ENCODE assay signal across 8 cellular contexts in genomic region chr13:42883771-42884170, GRCh38.
A peak's percentile ranks its signal among the peaks of the same experiment; 100 is the strongest.
DNase-seq lines count a peak whose midpoint lies in the region; ATAC-seq and TF ChIP-seq lines count a peak whose summit lies in the region.

No MANE protein-coding gene starts in this region.

- no peak for TF ChIP-seq POLR2A in spleen (IDR thresholded peaks at IDR 0.05)

- TF ChIP-seq CTCF in BE2C (IDR thresholded peaks at IDR 0.05; ENCODE audit: low read depth, low read length) (peak; percentile 63), spleen (IDR thresholded peaks at IDR 0.05 in 8 of 11, conservative IDR thresholded peaks at IDR 0.05 in 3 of 11) (no peak)

- H3K27ac ChIP-seq in spleen = no peak overlapping the region

- ATAC-seq in left ventricle myocardium superior (peak; percentile 64), esophagus mucosa (no peak), GM19397 (IDR thresholded peaks at IDR 0.05; ENCODE audit: unreplicated experiment) (no peak)

- 24 to 50% (median 40%) methylated on average over 4 of the region's 4 CpGs for WGBS in spleen, 5 donors

- H3K9me3 ChIP-seq in BE2C (no peaks in the 10 kb centered on the region), spleen (no peaks in the 10 kb centered on the region)

- DNase-seq in BE2C = peak; percentile 67
- peak; percentile 21 for DNase-seq in HT-29 (ENCODE audit: low spot score)
- DNase-seq in SK-N-DZ (ENCODE audit: low spot score) = peak; percentile 69
- DNase-seq in left ventricle myocardium superior = no peak
- DNase-seq in HuH-7.5 (ENCODE audit: low spot score) = no peak
- DNase-seq in spleen = no peak

- H3K4me1 ChIP-seq in BE2C (peaks cover 23% of the 10 kb centered on the region), spleen (peaks cover 0 to 13% (median 0%) of the 10 kb centered on the region in 6 donors)

- peak overlapping the region; percentile 30 for H3K4me3 ChIP-seq in BE2C (ENCODE audit: low read depth, low read length)
- H3K4me3 ChIP-seq in spleen = no peak overlapping the region

- intact Hi-C loops in left ventricle myocardium superior (cut with micrococcal nuclease) = no loop called here
- intact Hi-C loops in spleen (cut with DNase I; ENCODE audit: low total_unique reads) = no loop called here

- H3K36me3 ChIP-seq in BE2C = no peaks in the 10 kb centered on the region
- H3K36me3 ChIP-seq in spleen = peaks cover 0 to 38% (median 17%) of the 10 kb centered on the region in 6 donors

- H3K27me3 ChIP-seq in BE2C = no peaks in the 10 kb centered on the region
- H3K27me3 ChIP-seq in spleen (replicated peaks in 1 of 7) = no peaks in the 10 kb centered on the region

Comparison
In these comparisons a context has a peak if more than half of its experiments do, and no peak if none do; other contexts are left out.
1. DNase-seq: peak in BE2C (single experiment), HT-29 (single experiment) and SK-N-DZ (single experiment); none in left ventricle myocardium superior (single experiment), HuH-7.5 (single experiment) and spleen (single experiment).